Comparison of ENCODE assay signal across 10 cellular contexts in genomic region chr12:110913119-110914056, GRCh38. TPM values are rescaled to one million over a fixed set of nuclear protein-coding genes. Genes with fewer than 3 reads are reported as not detected.
DNase-seq lines count a peak whose midpoint lies in the region; ATAC-seq and TF ChIP-seq lines count a peak whose summit lies in the region.
"Had no signal": no experiment of that assay in that cellular context is flagged by ENCODE, and none has a peak within 500 bp of the region (broad histone marks: within the 10 kb centered on the region; RNA-seq: fewer than 3 reads in every experiment).

No MANE protein-coding gene starts in this region.

- no peak overlapping the region for H2AFZ ChIP-seq in GM23248

- 61 to 63% methylated on average over 14 of the region's 14 CpGs for WGBS in GM23248 (ENCODE audit: low coverage in 1 of 2, low lambda C conversion rate in 2 of 2, missing lambda C conversion rate in 2 of 2), 2 experiments

- peak; percentile 98 for ATAC-seq in GM18870 (IDR thresholded peaks at IDR 0.05; ENCODE audit: unreplicated experiment)
- peak; percentile 93 for ATAC-seq in GM21717 (IDR thresholded peaks at IDR 0.05; ENCODE audit: unreplicated experiment)
- ATAC-seq in HG03457 (IDR thresholded peaks at IDR 0.05; ENCODE audit: unreplicated experiment) = peak; percentile 93

- H3K4me3 ChIP-seq in GM23248 (no peak overlapping the region), colonic mucosa (no peak overlapping the region)
- H3K4me3 ChIP-seq: SJCRH30 had no signal

- H3K9me3 ChIP-seq in GM23248 (ENCODE audit: low read depth) = no peaks in the 10 kb centered on the region
- H3K9me3 ChIP-seq in colonic mucosa = no peaks in the 10 kb centered on the region
- H3K9me3 ChIP-seq: SJCRH30 had no signal

- in situ Hi-C loops in GM23248 (cut with MboI) = no loop called here

- DNase-seq in medulla oblongata (ENCODE audit: extremely low spot score) (peak; percentile 11), GM23248 (no peak), colonic mucosa (no peak), COR-L47 (lab: John Stamatoyannopoulos, UW) (no peak), mesenteric fat pad (ENCODE audit: low spot score) (no peak)
- DNase-seq: SJCRH30 had no signal

- H3K4me1 ChIP-seq in GM23248 (ENCODE audit: insufficient read depth) (peaks cover 6% of the 10 kb centered on the region), colonic mucosa (no peaks in the 10 kb centered on the region)

- H3K9ac ChIP-seq in GM23248 (no peak overlapping the region), colonic mucosa (ENCODE audit: low read depth in 2 of 2, low read length in 2 of 2) (no peak overlapping the region)

- intact Hi-C loops in colonic mucosa (cut with DNase I) = no loop called here

- no peak for TF ChIP-seq CTCF in colonic mucosa (IDR thresholded peaks at IDR 0.05)

- no peaks in the 10 kb centered on the region for H3K79me2 ChIP-seq in GM23248 (ENCODE audit: insufficient read depth)

- no peaks in the 10 kb centered on the region for H3K9me2 ChIP-seq in GM23248 (ENCODE audit: insufficient read depth)

- H3K4me2 ChIP-seq in GM23248 (ENCODE audit: unreplicated experiment) = no peak overlapping the region

- no peaks in the 10 kb centered on the region for H3F3A ChIP-seq in GM23248 (ENCODE audit: insufficient read depth)

- no peak overlapping the region for H3K27ac ChIP-seq in GM23248
- H3K27ac ChIP-seq in colonic mucosa = no peak overlapping the region
- H3K27ac ChIP-seq: SJCRH30 had no signal

- H3K36me3 ChIP-seq in GM23248 (ENCODE audit: low read depth) (no peaks in the 10 kb centered on the region), colonic mucosa (no peaks in the 10 kb centered on the region)
- H3K36me3 ChIP-seq: SJCRH30 had no signal

- H3K27me3 ChIP-seq in GM23248 (replicated peaks; ENCODE audit: insufficient read depth) (peaks cover 16% of the 10 kb centered on the region; the same call in 1 of the 2 replicates), colonic mucosa (no peaks in the 10 kb centered on the region)
- H3K27me3 ChIP-seq: SJCRH30 had no signal

- no peaks in the 10 kb centered on the region for H4K20me1 ChIP-seq in GM23248 (ENCODE audit: insufficient read depth)

RNA-seq across cellular contexts. Expression of gene MYL2, which starts 7.0 kb away (rescaled TPM):
- not detected in 2 replicates for total RNA-seq in GM23248 (2014; rRNA removed; shearing (Covaris generic))
- polyA plus RNA-seq in GM23248 (2016; fragmentation: Nextera tagmentation; extraction: Ambion mirVana) = not detected in 2 replicates
- total RNA-seq in colonic mucosa (1 to 10 TPM in 1 of 2 donors, not detected in 1; 2.4 TPM), mesenteric fat pad (not detected)
- total RNA-seq: epithelial cell of proximal tubule had no signal
